Comparison of ENCODE assay signal across 12 cellular contexts in genomic region chr20:62774076-62774714, GRCh38. TPM values are rescaled to one million over a fixed set of nuclear protein-coding genes. Genes with fewer than 3 reads are reported as not detected.
DNase-seq lines count a peak whose midpoint lies in the region; ATAC-seq and TF ChIP-seq lines count a peak whose summit lies in the region.
"Had no signal": no experiment of that assay in that cellular context is flagged by ENCODE, and none has a peak within 500 bp of the region (broad histone marks: within the 10 kb centered on the region; RNA-seq: fewer than 3 reads in every experiment).

No MANE protein-coding gene starts in this region.

- H3K4me1 ChIP-seq in heart right ventricle (peaks cover 0 to 34% (median 0%) of the 10 kb centered on the region in 9 donors), body of pancreas (peaks cover 57% of the 10 kb centered on the region)

- WGBS in heart right ventricle, 2 donors, result 82 to 85% methylated on average over 24 of the region's 24 CpGs
- WGBS in body of pancreas, 2 donors, result 57 to 64% methylated on average over 22 to 24 of the region's 24 CpGs

- H3K27me3 ChIP-seq in heart right ventricle (peaks cover 0 to 24% (median 4%) of the 10 kb centered on the region in 7 donors), body of pancreas (no peaks in the 10 kb centered on the region)

- H3K9me3 ChIP-seq in heart right ventricle (no peaks in the 10 kb centered on the region), body of pancreas (no peaks in the 10 kb centered on the region)

- intact Hi-C loops in Right ventricle myocardium inferior (cut with DNase I), result no loop called here
- intact Hi-C loops in heart right ventricle (cut with DNase I), result no loop called here
- intact Hi-C loops in body of pancreas (cut with DNase I), result no loop called here

- DNase-seq in Right ventricle myocardium inferior (ENCODE audit: missing footprints) (peak; percentile 61), heart right ventricle (no peak), NCI-H345 (lab: John Stamatoyannopoulos, UW) (peak; percentile 88), body of pancreas (no peak), GM19238 (ENCODE audit: insufficient read length, low spot score) (no peak)
- no peak for DNase-seq in activated CD4-positive, CD25-positive, alpha-beta regulatory T cell treated with anti-CD3 and anti-CD28 coated beads, Interleukin-2, amount 50 U/mL, for 72 hours
- DNase-seq: activated naive CD4-positive, alpha-beta T cell; AML-193; head of caudate nucleus; stimulated activated naive B cell treated with anti-CD40 and anti-IgM and Interleukin-4, amounts not matched to agents 10 μg/mL and 1 μg/mL and 100 μg/mL, for 72 hours had no signal

- H3K36me3 ChIP-seq in heart right ventricle (no peaks in the 10 kb centered on the region), body of pancreas (replicated peaks in 1 of 2; ENCODE audit: insufficient read depth in 1 of 2, low read depth in 2 of 2) (no peaks in the 10 kb centered on the region)

- H3K27ac ChIP-seq in heart right ventricle, result no peak overlapping the region
- H3K27ac ChIP-seq in body of pancreas, result peak overlapping the region; percentile 23 to 88 (median 80)

- TF ChIP-seq POLR2A in body of pancreas (IDR thresholded peaks at IDR 0.05), result no peak

- TF ChIP-seq CTCF in heart right ventricle (IDR thresholded peaks at IDR 0.05), result no peak
- TF ChIP-seq CTCF in body of pancreas (IDR thresholded peaks at IDR 0.05), result no peak

- H3K4me3 ChIP-seq in heart right ventricle, result no peak overlapping the region
- H3K4me3 ChIP-seq in body of pancreas, result no peak overlapping the region

- ATAC-seq in Right ventricle myocardium inferior, result no peak
- ATAC-seq in heart right ventricle, result no peak
- no peak for ATAC-seq in body of pancreas
- no peak for ATAC-seq in HG03196 (IDR thresholded peaks at IDR 0.05; ENCODE audit: unreplicated experiment)
- ATAC-seq in GM21723 (IDR thresholded peaks at IDR 0.05; ENCODE audit: unreplicated experiment), result no peak
- ATAC-seq: stimulated activated naive B cell treated with anti-CD40 and anti-IgM and Interleukin-4, amounts not matched to agents 10 μg/mL and 1 μg/mL and 100 μg/mL, for 72 hours had no signal

RNA-seq across cellular contexts. Expression of gene MRGBP, which starts 22.1 kb away (rescaled TPM):
- 10.0 TPM for total RNA-seq in Right ventricle myocardium inferior
- total RNA-seq in heart right ventricle, result 1 to 10 TPM; 6.8 to 10.0 (median 8.1) TPM
- 10 to 100 TPM in 1 of 2 donors, 1 to 10 TPM in 1; 6.5 to 10.8 TPM for polyA plus RNA-seq in heart right ventricle
- total RNA-seq in body of pancreas, result 10 to 100 TPM in 1 of 2 donors, 1 to 10 TPM in 1; 7.0 to 10.2 TPM

RNA-seq across cellular contexts. Expression of gene OGFR, which starts 30.4 kb away (rescaled TPM):
- 22.5 TPM for total RNA-seq in Right ventricle myocardium inferior
- 10 to 100 TPM; 13.0 to 37.5 (median 16.8) TPM for total RNA-seq in heart right ventricle
- 10 to 100 TPM; 17.7 to 34.5 TPM for polyA plus RNA-seq in heart right ventricle
- total RNA-seq in body of pancreas, result 10 to 100 TPM; 46.4 to 47.8 TPM

RNA-seq across cellular contexts. Expression of gene COL9A3, which starts 42.7 kb away (rescaled TPM):
- total RNA-seq in Right ventricle myocardium inferior (5.5 TPM), heart right ventricle (1 to 10 TPM in 8 of 10 donors, under 1 TPM in 2; 0.45 to 3.6 (median 1.8) TPM), body of pancreas (10 to 100 TPM; 25.2 to 69.5 TPM)
- 10 to 100 TPM in 1 of 2 donors, 1 to 10 TPM in 1; 4.5 to 15.2 TPM for polyA plus RNA-seq in heart right ventricle

Comparison
In these comparisons a context has a peak if more than half of its experiments do, and no peak if none do; other contexts are left out.
1. DNase-seq: peak in Right ventricle myocardium inferior (single experiment) and NCI-H345 (single experiment); none in heart right ventricle (0 of 2), body of pancreas (0 of 4), GM19238 (single experiment) and activated CD4-positive, CD25-positive, alpha-beta regulatory T cell treated with anti-CD3 and anti-CD28 coated beads, Interleukin-2, amount 50 U/mL, for 72 hours (single experiment).
2. H3K27ac ChIP-seq: peak in body of pancreas (4 of 4); none in heart right ventricle (0 of 10).